ENCODE assay signal across 1 cellular context in the genomic region with DNA sequence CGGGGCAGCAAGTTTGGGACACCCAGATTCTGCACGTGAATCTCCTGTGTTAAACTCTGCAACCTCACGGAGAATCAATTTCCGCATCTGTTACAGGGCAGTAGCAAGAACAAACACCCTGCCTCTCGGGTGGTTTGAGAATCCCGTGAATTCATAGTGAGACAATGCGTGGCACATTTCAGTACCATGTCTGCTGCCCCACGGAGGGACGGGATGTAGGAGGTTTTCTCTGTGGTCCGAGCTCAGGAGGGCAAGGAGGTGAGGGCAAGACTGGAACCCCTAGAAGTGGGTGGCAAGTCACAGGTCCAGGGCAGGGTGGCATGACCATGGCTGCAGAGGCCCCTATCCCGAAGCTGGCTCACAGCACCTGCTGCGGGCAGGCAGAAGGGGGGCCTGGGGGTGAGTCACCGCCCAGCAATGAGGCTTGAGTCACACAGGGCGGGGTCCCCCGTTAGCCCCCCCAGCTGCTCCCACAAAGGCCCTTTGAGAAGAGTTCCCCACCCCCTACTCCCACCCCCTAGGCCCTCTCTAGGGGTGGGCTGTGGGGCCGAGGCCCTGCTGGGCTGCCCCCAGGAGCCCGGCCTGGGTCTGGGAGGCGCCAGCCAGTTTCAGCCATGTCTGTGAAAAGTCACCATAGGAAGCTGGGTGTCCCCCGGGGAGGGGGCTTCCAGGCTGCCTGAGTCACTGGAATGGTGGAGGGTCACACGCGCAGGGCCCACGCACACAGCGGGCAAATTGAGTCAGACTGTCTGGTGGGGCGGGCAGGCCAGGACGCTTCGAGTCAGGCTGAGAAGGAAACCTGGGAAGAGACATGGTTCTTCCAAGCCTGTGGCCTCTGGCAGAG.
TF ChIP-seq lines count a peak whose summit lies in the region.

No MANE protein-coding gene starts in this region.

TF ChIP-seq in HepG2, 621 proteins besides CTCF, POLR2A, EP300 and RAD21 (continued from another document and continues in another):
- TF ChIP-seq, protein P1, sequence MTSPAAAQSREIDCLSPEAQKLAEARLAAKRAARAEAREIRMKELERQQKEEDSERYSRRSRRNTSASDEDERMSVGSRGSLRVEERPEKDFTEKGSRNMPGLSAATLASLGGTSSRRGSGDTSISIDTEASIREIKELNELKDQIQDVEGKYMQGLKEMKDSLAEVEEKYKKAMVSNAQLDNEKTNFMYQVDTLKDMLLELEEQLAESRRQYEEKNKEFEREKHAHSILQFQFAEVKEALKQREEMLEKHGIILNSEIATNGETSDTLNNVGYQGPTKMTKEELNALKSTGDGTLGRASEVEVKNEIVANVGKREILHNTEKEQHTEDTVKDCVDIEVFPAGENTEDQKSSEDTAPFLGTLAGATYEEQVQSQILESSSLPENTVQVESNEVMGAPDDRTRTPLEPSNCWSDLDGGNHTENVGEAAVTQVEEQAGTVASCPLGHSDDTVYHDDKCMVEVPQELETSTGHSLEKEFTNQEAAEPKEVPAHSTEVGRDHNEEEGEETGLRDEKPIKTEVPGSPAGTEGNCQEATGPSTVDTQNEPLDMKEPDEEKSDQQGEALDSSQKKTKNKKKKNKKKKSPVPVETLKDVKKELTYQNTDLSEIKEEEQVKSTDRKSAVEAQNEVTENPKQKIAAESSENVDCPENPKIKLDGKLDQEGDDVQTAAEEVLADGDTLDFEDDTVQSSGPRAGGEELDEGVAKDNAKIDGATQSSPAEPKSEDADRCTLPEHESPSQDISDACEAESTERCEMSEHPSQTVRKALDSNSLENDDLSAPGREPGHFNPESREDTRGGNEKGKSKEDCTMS (CRISPR knock-in tag; conservative IDR thresholded peaks at IDR 0.05): no peak
- TF ChIP-seq ETS1 (CRISPR knock-in tag; IDR thresholded peaks at IDR 0.05): no peak
- TF ChIP-seq PRPF4 (IDR thresholded peaks at IDR 0.05; ENCODE audit: low read depth, low read length, poor library complexity, severe bottlenecking): no peak
- no peak for TF ChIP-seq HNRNPUL1 (IDR thresholded peaks at IDR 0.05; ENCODE audit: low read depth, low read length)
- TF ChIP-seq, protein P2, sequence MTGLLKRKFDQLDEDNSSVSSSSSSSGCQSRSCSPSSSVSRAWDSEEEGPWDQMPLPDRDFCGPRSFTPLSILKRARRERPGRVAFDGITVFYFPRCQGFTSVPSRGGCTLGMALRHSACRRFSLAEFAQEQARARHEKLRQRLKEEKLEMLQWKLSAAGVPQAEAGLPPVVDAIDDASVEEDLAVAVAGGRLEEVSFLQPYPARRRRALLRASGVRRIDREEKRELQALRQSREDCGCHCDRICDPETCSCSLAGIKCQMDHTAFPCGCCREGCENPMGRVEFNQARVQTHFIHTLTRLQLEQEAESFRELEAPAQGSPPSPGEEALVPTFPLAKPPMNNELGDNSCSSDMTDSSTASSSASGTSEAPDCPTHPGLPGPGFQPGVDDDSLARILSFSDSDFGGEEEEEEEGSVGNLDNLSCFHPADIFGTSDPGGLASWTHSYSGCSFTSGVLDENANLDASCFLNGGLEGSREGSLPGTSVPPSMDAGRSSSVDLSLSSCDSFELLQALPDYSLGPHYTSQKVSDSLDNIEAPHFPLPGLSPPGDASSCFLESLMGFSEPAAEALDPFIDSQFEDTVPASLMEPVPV (CRISPR knock-in tag; IDR thresholded peaks at IDR 0.05): peak; percentile 29; the same call in 1 of the 2 replicates
- no peak for TF ChIP-seq ZBTB42 (CRISPR knock-in tag; IDR thresholded peaks at IDR 0.05)
- TF ChIP-seq SAP130 (CRISPR knock-in tag; IDR thresholded peaks at IDR 0.05; ENCODE audit: low read depth): peak; percentile 76
- no peak; the same call in 1 of the 2 replicates for TF ChIP-seq ZNF556 (CRISPR knock-in tag; IDR thresholded peaks at IDR 0.05; ENCODE audit: borderline replicate concordance)
- peak; percentile 54 for TF ChIP-seq ZNF143 (CRISPR knock-in tag; IDR thresholded peaks at IDR 0.05)
- TF ChIP-seq NFKBIZ (CRISPR knock-in tag; IDR thresholded peaks at IDR 0.05): no peak; the same call in 1 of the 2 replicates
- no peak for TF ChIP-seq NBN (conservative IDR thresholded peaks at IDR 0.05)
- peak; percentile 40; the same call in 1 of the 2 replicates for TF ChIP-seq CHD2 (IDR thresholded peaks at IDR 0.05; ENCODE audit: low read depth, low read length)
- TF ChIP-seq, protein P3, sequence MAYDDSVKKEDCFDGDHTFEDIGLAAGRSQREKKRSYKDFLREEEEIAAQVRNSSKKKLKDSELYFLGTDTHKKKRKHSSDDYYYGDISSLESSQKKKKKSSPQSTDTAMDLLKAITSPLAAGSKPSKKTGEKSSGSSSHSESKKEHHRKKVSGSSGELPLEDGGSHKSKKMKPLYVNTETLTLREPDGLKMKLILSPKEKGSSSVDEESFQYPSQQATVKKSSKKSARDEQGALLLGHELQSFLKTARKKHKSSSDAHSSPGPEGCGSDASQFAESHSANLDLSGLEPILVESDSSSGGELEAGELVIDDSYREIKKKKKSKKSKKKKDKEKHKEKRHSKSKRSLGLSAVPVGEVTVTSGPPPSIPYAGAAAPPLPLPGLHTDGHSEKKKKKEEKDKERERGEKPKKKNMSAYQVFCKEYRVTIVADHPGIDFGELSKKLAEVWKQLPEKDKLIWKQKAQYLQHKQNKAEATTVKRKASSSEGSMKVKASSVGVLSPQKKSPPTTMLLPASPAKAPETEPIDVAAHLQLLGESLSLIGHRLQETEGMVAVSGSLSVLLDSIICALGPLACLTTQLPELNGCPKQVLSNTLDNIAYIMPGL (CRISPR knock-in tag; IDR thresholded peaks at IDR 0.05; ENCODE audit: borderline replicate concordance in 1 of 2, low read depth in 1 of 2): 0 out of 4 replicates have a peak, but pooled peaks of 1 of the 2 experiments have one; percentile 4
- no peak for TF ChIP-seq CEBPB (IDR thresholded peaks at IDR 0.05; ENCODE audit: borderline replicate concordance, low read depth, low read length)
- no peak for TF ChIP-seq ZFYVE20 (CRISPR knock-in tag; IDR thresholded peaks at IDR 0.05; ENCODE audit: borderline replicate concordance, low read depth)
- TF ChIP-seq REXO4 (CRISPR knock-in tag; IDR thresholded peaks at IDR 0.05; ENCODE audit: borderline replicate concordance): no peak
- TF ChIP-seq ZNF17 (CRISPR knock-in tag; IDR thresholded peaks at IDR 0.05): no peak
- TF ChIP-seq U2AF2 (IDR thresholded peaks at IDR 0.05; ENCODE audit: low read depth, low read length): no peak
- 0 out of 2 replicates have a peak, but pooled peaks have one; percentile 55 for TF ChIP-seq ARID2 (CRISPR knock-in tag; IDR thresholded peaks at IDR 0.05; ENCODE audit: borderline replicate concordance)
- TF ChIP-seq, protein P4, sequence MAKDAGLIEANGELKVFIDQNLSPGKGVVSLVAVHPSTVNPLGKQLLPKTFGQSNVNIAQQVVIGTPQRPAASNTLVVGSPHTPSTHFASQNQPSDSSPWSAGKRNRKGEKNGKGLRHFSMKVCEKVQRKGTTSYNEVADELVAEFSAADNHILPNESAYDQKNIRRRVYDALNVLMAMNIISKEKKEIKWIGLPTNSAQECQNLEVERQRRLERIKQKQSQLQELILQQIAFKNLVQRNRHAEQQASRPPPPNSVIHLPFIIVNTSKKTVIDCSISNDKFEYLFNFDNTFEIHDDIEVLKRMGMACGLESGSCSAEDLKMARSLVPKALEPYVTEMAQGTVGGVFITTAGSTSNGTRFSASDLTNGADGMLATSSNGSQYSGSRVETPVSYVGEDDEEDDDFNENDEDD (CRISPR knock-in tag; IDR thresholded peaks at IDR 0.05; ENCODE audit: borderline replicate concordance): 0 out of 2 replicates have a peak, but pooled peaks have one; percentile 17
- no peak for TF ChIP-seq ZNF547 (CRISPR knock-in tag; IDR thresholded peaks at IDR 0.05)
- no peak for TF ChIP-seq CEBPZ (IDR thresholded peaks at IDR 0.05; ENCODE audit: low read length)
- TF ChIP-seq PITX1 (CRISPR knock-in tag; IDR thresholded peaks at IDR 0.05): 0 out of 2 replicates have a peak, but pooled peaks have one; percentile 19
- TF ChIP-seq POGZ (CRISPR knock-in tag; IDR thresholded peaks at IDR 0.05): no peak
- peak; percentile 56 for TF ChIP-seq SALL1 (CRISPR knock-in tag; IDR thresholded peaks at IDR 0.05)
- TF ChIP-seq NKX3-1 (CRISPR knock-in tag; IDR thresholded peaks at IDR 0.05): no peak
- no peak for TF ChIP-seq RERE (CRISPR knock-in tag; IDR thresholded peaks at IDR 0.05; ENCODE audit: low read depth)
- 0 out of 2 replicates have a peak, but pooled peaks have one; percentile 2 for TF ChIP-seq SOX13 (IDR thresholded peaks at IDR 0.05)
- TF ChIP-seq SOX13 (CRISPR knock-in tag; conservative IDR thresholded peaks at IDR 0.05 in 1 of 2, IDR thresholded peaks at IDR 0.05 in 1 of 2): no peak; a peak in 1 of 4 replicates
- TF ChIP-seq RFX3 (CRISPR knock-in tag; IDR thresholded peaks at IDR 0.05): no peak
- TF ChIP-seq ZNF230 (CRISPR knock-in tag; IDR thresholded peaks at IDR 0.05): peak; percentile 56; the same call in 1 of the 2 replicates
- peak; percentile 78; the same call in 1 of the 2 replicates for TF ChIP-seq TFAP4 (IDR thresholded peaks at IDR 0.05; ENCODE audit: borderline replicate concordance, low read depth)
- TF ChIP-seq, protein P5, sequence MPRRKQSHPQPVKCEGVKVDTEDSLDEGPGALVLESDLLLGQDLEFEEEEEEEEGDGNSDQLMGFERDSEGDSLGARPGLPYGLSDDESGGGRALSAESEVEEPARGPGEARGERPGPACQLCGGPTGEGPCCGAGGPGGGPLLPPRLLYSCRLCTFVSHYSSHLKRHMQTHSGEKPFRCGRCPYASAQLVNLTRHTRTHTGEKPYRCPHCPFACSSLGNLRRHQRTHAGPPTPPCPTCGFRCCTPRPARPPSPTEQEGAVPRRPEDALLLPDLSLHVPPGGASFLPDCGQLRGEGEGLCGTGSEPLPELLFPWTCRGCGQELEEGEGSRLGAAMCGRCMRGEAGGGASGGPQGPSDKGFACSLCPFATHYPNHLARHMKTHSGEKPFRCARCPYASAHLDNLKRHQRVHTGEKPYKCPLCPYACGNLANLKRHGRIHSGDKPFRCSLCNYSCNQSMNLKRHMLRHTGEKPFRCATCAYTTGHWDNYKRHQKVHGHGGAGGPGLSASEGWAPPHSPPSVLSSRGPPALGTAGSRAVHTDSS (CRISPR knock-in tag; conservative IDR thresholded peaks at IDR 0.05): no peak
